In genomic region chr10:26407406-26407969, GRCh38 we compare ENCODE assay signal across 12 cellular contexts. TPM values are rescaled to one million over a fixed set of nuclear protein-coding genes. Genes with fewer than 3 reads are reported as not detected.
DNase-seq lines count a peak whose midpoint lies in the region; ATAC-seq and TF ChIP-seq lines count a peak whose summit lies in the region.
"Had no signal": no experiment of that assay in that cellular context is flagged by ENCODE, and none has a peak within 500 bp of the region (broad histone marks: within the 10 kb centered on the region; RNA-seq: fewer than 3 reads in every experiment).

No MANE protein-coding gene starts in this region.

- DNase-seq in A172 (ENCODE audit: low spot score), result peak; percentile 80
- no peak for DNase-seq in DND-41
- DNase-seq in RKO (ENCODE audit: low spot score), result peak; percentile 78
- peak; percentile 92 for DNase-seq in foreskin melanocyte
- no peak for DNase-seq in NCI-H1436 (lab: John Stamatoyannopoulos, UW)
- no peak for DNase-seq in NCI-H2196 (lab: John Stamatoyannopoulos, UW; ENCODE audit: unreplicated experiment)
- DNase-seq in head of caudate nucleus, result no peak
- DNase-seq: activated gamma-delta T cell, dermis blood vessel endothelial cell, hippocampal formation, SHP77 treated with DMSO at 0.1 percent for 48 hours had no signal

- H3K9ac ChIP-seq in DND-41 (ENCODE audit: low read depth, low read length), result no peak overlapping the region

- H3K36me3 ChIP-seq in DND-41 (ENCODE audit: insufficient read depth, low read length), result no peaks in the 10 kb centered on the region

- no peaks in the 10 kb centered on the region for H3K9me3 ChIP-seq in DND-41 (ENCODE audit: insufficient read depth, low read length, severe bottlenecking)

- no peaks in the 10 kb centered on the region for H4K20me1 ChIP-seq in DND-41 (ENCODE audit: insufficient read depth, low read length)

- TF ChIP-seq CTCF in DND-41 (IDR thresholded peaks at IDR 0.05; ENCODE audit: borderline replicate concordance, extremely low read depth, low read length, poor library complexity, severe bottlenecking), result no peak

- no peak overlapping the region for H3K27ac ChIP-seq in DND-41 (ENCODE audit: low read length)

- 0 out of 3 replicates have a peak, but pooled peaks have one; percentile 40 for ATAC-seq in DND-41 (ENCODE audit: insufficient read depth, low read depth)
- no peak for ATAC-seq in esophagus mucosa

- intact Hi-C loops in head of caudate nucleus (cut with DNase I), result no loop called here

- H2AFZ ChIP-seq in DND-41 (ENCODE audit: low read depth, low read length), result 0 out of 2 replicates have a peak overlapping the region, but pooled peaks have one; percentile 22

- H3K4me3 ChIP-seq in DND-41 (ENCODE audit: low read depth in 1 of 2, low read length in 2 of 2), result no peak overlapping the region

- no peaks in the 10 kb centered on the region for H3K4me1 ChIP-seq in DND-41 (ENCODE audit: insufficient read depth, low read length)

- H3K27me3 ChIP-seq in DND-41 (ENCODE audit: insufficient read depth, low read length, poor library complexity), result no peaks in the 10 kb centered on the region

- H3K4me2 ChIP-seq in DND-41 (ENCODE audit: insufficient read depth, low read length), result no peak overlapping the region

- no peaks in the 10 kb centered on the region for H3K79me2 ChIP-seq in DND-41 (ENCODE audit: insufficient read depth, low read length)

RNA-seq across cellular contexts. Expression of gene APBB1IP, which starts 30.7 kb away (rescaled TPM):
- not detected in 2 replicates for total RNA-seq in A172 (2014; rRNA removed; shearing (Covaris generic))
- 1.4 TPM for total RNA-seq in esophagus mucosa

Comparison
In these comparisons a context has a peak if more than half of its experiments do, and no peak if none do; other contexts are left out.
1. DNase-seq: peak in A172 (single experiment), RKO (single experiment) and foreskin melanocyte (single experiment); none in DND-41 (single experiment), NCI-H1436 (single experiment), NCI-H2196 (single experiment) and head of caudate nucleus (0 of 42).